Comparison of ENCODE assay signal across 4 cellular contexts in the genomic region with DNA sequence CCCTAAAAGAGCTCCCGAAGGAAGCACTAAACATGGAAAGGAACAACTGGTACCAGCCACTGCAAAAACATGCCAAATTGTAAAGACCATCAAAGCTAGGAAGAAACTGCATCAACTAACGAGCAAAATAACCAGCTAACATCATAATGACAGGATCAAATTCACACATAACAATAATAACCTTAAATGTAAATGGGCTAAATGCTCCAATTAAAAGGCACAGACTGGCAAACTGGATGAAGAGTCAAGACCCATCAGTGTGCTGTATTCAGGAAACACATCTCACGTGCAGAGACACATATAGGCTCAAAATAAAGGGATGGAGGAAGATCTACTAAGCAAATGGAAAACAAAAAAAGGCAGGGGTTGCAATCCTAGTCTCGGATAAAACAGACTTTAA. TPM values are rescaled to one million over a fixed set of nuclear protein-coding genes. Genes with fewer than 3 reads are reported as not detected.
"Had no signal": no experiment of that assay in that cellular context is flagged by ENCODE, and none has a peak within 500 bp of the region (broad histone marks: within the 10 kb centered on the region; RNA-seq: fewer than 3 reads in every experiment).

No MANE protein-coding gene starts in this region.

RNA-seq across cellular contexts. Expression of gene GSX2, which starts 56.3 kb away (rescaled TPM):
- total RNA-seq: HepG2, HT-29, HT1080, IMR-90 had no signal
- polyA plus RNA-seq: HepG2, IMR-90 had no signal
